In genomic region chr16:21222495-21223337, GRCh38 we compare ENCODE assay signal across 19 cellular contexts. TPM values are rescaled to one million over a fixed set of nuclear protein-coding genes. Genes with fewer than 3 reads are reported as not detected.
DNase-seq lines count a peak whose midpoint lies in the region; ATAC-seq and TF ChIP-seq lines count a peak whose summit lies in the region.
"Had no signal": no experiment of that assay in that cellular context is flagged by ENCODE, and none has a peak within 500 bp of the region (broad histone marks: within the 10 kb centered on the region; RNA-seq: fewer than 3 reads in every experiment).

No MANE protein-coding gene starts in this region.

- H3K79me2 ChIP-seq in neural progenitor cell (ENCODE audit: low read depth) = no peaks in the 10 kb centered on the region

- H3K36me3 Mint-ChIP-seq in Caco-2 (ENCODE audit: insufficient read depth, unreplicated experiment) (no peaks in the 10 kb centered on the region), neural progenitor cell (no peaks in the 10 kb centered on the region)
- H3K36me3 Mint-ChIP-seq: stimulated activated naive B cell treated with anti-CD40 and anti-IgM and Interleukin-4, amounts not matched to agents 10 μg/mL and 1 μg/mL and 100 μg/mL, for 72 hours had no signal

- BruUV-seq in Caco-2 (replicated peaks; lab: Mats Ljungman, UMichigan) = no TSS peak

- peak; percentile 69 to 76 for DNase-seq in Caco-2
- DNase-seq in colonic mucosa = peak; percentile 49
- DNase-seq in neural progenitor cell (ENCODE audit: low spot score) = no peak
- no peak for DNase-seq in NCI-H2196 treated with DMSO at 0.1 percent for 48 hours (lab: John Stamatoyannopoulos, UW; ENCODE audit: unreplicated experiment)
- no peak for DNase-seq in AG08395 (ENCODE audit: low spot score)
- DNase-seq: activated CD4-positive, CD25-positive, alpha-beta regulatory T cell treated with anti-CD3 and anti-CD28 coated beads, Interleukin-2, amount 50 U/mL, for 72 hours; aorta; NCI-H187; SHP77 treated with DMSO at 0.1 percent for 48 hours; stimulated activated naive B cell treated with anti-CD40 and anti-IgM and Interleukin-4, amounts not matched to agents 10 μg/mL and 1 μg/mL and 100 μg/mL, for 72 hours had no signal

- ATAC-seq in HG02763 (IDR thresholded peaks at IDR 0.05; ENCODE audit: unreplicated experiment) (no peak), HG02973 (IDR thresholded peaks at IDR 0.05; ENCODE audit: unreplicated experiment) (no peak)
- ATAC-seq: stimulated activated naive B cell treated with anti-CD40 and anti-IgM and Interleukin-4, amounts not matched to agents 10 μg/mL and 1 μg/mL and 100 μg/mL, for 72 hours had no signal

- POLR2A ChIA-PET in Caco-2 (lab: Charles Lee) = no interaction called here

- H3K27me3 ChIP-seq in Caco-2 (replicated peaks; ENCODE audit: control insufficient read depth, insufficient read depth, low read length) (no peaks in the 10 kb centered on the region), HUES6 (ENCODE audit: control insufficient read depth, insufficient read depth, low read length) (no peaks in the 10 kb centered on the region; the same call in 1 of the 2 replicates), colonic mucosa (no peaks in the 10 kb centered on the region), neural progenitor cell (no peaks in the 10 kb centered on the region)

- no peaks in the 10 kb centered on the region for H3K36me3 ChIP-seq in Caco-2 (ENCODE audit: control insufficient read depth, insufficient read depth, low read length)
- H3K36me3 ChIP-seq in HUES6 (ENCODE audit: control insufficient read depth, insufficient read depth, low read length) = no peaks in the 10 kb centered on the region
- no peaks in the 10 kb centered on the region for H3K36me3 ChIP-seq in colonic mucosa
- no peaks in the 10 kb centered on the region for H3K36me3 ChIP-seq in neural progenitor cell

- no peaks in the 10 kb centered on the region for H4K20me1 ChIP-seq in neural progenitor cell (ENCODE audit: low read depth)

- H3K4me1 Mint-ChIP-seq in Caco-2 (ENCODE audit: low read depth, unreplicated experiment) = peaks cover 21% of the 10 kb centered on the region
- H3K4me1 Mint-ChIP-seq in neural progenitor cell = peaks cover 15% of the 10 kb centered on the region

- H2AFZ ChIP-seq in neural progenitor cell (replicated peaks) = no peak overlapping the region

- H3K9me3 Mint-ChIP-seq in Caco-2 (ENCODE audit: unreplicated experiment) = no peaks in the 10 kb centered on the region
- peaks cover 2% of the 10 kb centered on the region for H3K9me3 Mint-ChIP-seq in neural progenitor cell
- H3K9me3 Mint-ChIP-seq: stimulated activated naive B cell treated with anti-CD40 and anti-IgM and Interleukin-4, amounts not matched to agents 10 μg/mL and 1 μg/mL and 100 μg/mL, for 72 hours had no signal

- H3K4me1 ChIP-seq in Caco-2 (peaks cover 26% of the 10 kb centered on the region), HUES6 (ENCODE audit: control insufficient read depth, insufficient read depth, low read length) (peaks cover 32% of the 10 kb centered on the region), colonic mucosa (no peaks in the 10 kb centered on the region), neural progenitor cell (peaks cover 10% of the 10 kb centered on the region)

- H3K9ac ChIP-seq in HUES6 (ENCODE audit: low read length) = no peak overlapping the region
- peak overlapping the region in 1 of 2 donors; percentile 28 for H3K9ac ChIP-seq in colonic mucosa (ENCODE audit: low read depth in 2 of 2, low read length in 2 of 2)
- H3K9ac ChIP-seq in neural progenitor cell = no peak overlapping the region

- H3K27ac Mint-ChIP-seq in Caco-2 (ENCODE audit: unreplicated experiment) (peak overlapping the region; percentile 78), neural progenitor cell (no peak overlapping the region)
- H3K27ac Mint-ChIP-seq: stimulated activated naive B cell treated with anti-CD40 and anti-IgM and Interleukin-4, amounts not matched to agents 10 μg/mL and 1 μg/mL and 100 μg/mL, for 72 hours had no signal

- H3K4me3 Mint-ChIP-seq in Caco-2 (ENCODE audit: unreplicated experiment) (peak overlapping the region; percentile 43), neural progenitor cell (no peak overlapping the region)
- H3K4me3 Mint-ChIP-seq: stimulated activated naive B cell treated with anti-CD40 and anti-IgM and Interleukin-4, amounts not matched to agents 10 μg/mL and 1 μg/mL and 100 μg/mL, for 72 hours had no signal

- H3K4me3 ChIP-seq in Caco-2 (ENCODE audit: low read depth, low read length) (no peak overlapping the region), HUES6 (ENCODE audit: low read depth, low read length) (peak overlapping the region; percentile 27; the same call in 1 of the 2 replicates), colonic mucosa (no peak overlapping the region), neural progenitor cell (no peak overlapping the region)
- H3K4me3 ChIP-seq: smooth muscle cell had no signal

- CTCF ChIA-PET in Caco-2 (lab: Charles Lee) = no interaction called here

- H3K9me3 ChIP-seq in Caco-2 (no peaks in the 10 kb centered on the region), HUES6 (ENCODE audit: control insufficient read depth, insufficient read depth, low read depth, low read length) (peaks cover 3% of the 10 kb centered on the region; the same call in 1 of the 2 replicates), colonic mucosa (no peaks in the 10 kb centered on the region), neural progenitor cell (ENCODE audit: low read depth) (no peaks in the 10 kb centered on the region)

- peak overlapping the region; percentile 24 for H3K4me2 ChIP-seq in neural progenitor cell
- H3K4me2 ChIP-seq: smooth muscle cell had no signal

- no peak for TF ChIP-seq CTCF in Caco-2 (IDR thresholded peaks at IDR 0.05; ENCODE audit: insufficient read depth in 1 of 2, low read depth in 1 of 2, low read length in 1 of 2, severe bottlenecking in 1 of 2, unreplicated experiment in 1 of 2)
- TF ChIP-seq CTCF in colonic mucosa (IDR thresholded peaks at IDR 0.05) = no peak
- TF ChIP-seq CTCF in neural progenitor cell (IDR thresholded peaks at IDR 0.05) = no peak

- intact Hi-C loops in Caco-2 (cut with micrococcal nuclease; ENCODE audit: unreplicated experiment) (no loop called here), colonic mucosa (cut with DNase I) (no loop called here)

- H3F3A ChIP-seq in neural progenitor cell (ENCODE audit: low read depth) = peaks cover 8% of the 10 kb centered on the region

- H3K27ac ChIP-seq in HUES6 (ENCODE audit: low read depth, low read length) (no peak overlapping the region; the same call in 1 of the 2 replicates), colonic mucosa (peak overlapping the region; percentile 69), neural progenitor cell (no peak overlapping the region)

- H3K27me3 Mint-ChIP-seq in Caco-2 (ENCODE audit: insufficient read depth, unreplicated experiment) (no peaks in the 10 kb centered on the region), neural progenitor cell (ENCODE audit: insufficient read depth, low read depth) (peaks cover 2% of the 10 kb centered on the region)

RNA-seq across cellular contexts. Expression of gene ANKS4B, which starts 10.8 kb away (rescaled TPM):
- total RNA-seq in Caco-2 (2022) (3.5 and 4.8 TPM in 2 replicates), colonic mucosa (10 to 100 TPM; 41.3 to 62.9 TPM), neural progenitor cell (ENCODE audit: low replicate concordance) (0.22 TPM in 1 of 2 replicates, not detected in the other)
- total RNA-seq: aorta; chondrocyte; mononuclear cell; omental fat pad; smooth muscle cell; T-helper 2 cell treated with Interferon-gamma antibody and Interleukin-4, amounts not matched to agents 100 ng/mL and 5 ng/mL, for 36 hours had no signal

RNA-seq across cellular contexts. Expression of gene ZP2, which starts 11.3 kb away (rescaled TPM):
- total RNA-seq in Caco-2 (2022) = not detected in 2 replicates
- under 1 TPM; 0.25 to 0.27 TPM for total RNA-seq in colonic mucosa
- total RNA-seq in neural progenitor cell (ENCODE audit: low replicate concordance) = not detected in 2 replicates
- total RNA-seq: aorta; chondrocyte; HT-29; mononuclear cell; omental fat pad; smooth muscle cell; T-helper 2 cell treated with Interferon-gamma antibody and Interleukin-4, amounts not matched to agents 100 ng/mL and 5 ng/mL, for 36 hours had no signal

RNA-seq across cellular contexts. Expression of gene CRYM, which starts 55.4 kb away (rescaled TPM):
- total RNA-seq in Caco-2 (2022) = 0.39 TPM in 1 of 2 replicates, not detected in the other
- 10 to 100 TPM; 10.4 to 14.0 TPM for total RNA-seq in colonic mucosa
- total RNA-seq in neural progenitor cell (ENCODE audit: low replicate concordance) = 0.36 and 1.3 TPM in 2 replicates
- total RNA-seq: chondrocyte; smooth muscle cell; T-helper 2 cell treated with Interferon-gamma antibody and Interleukin-4, amounts not matched to agents 100 ng/mL and 5 ng/mL, for 36 hours had no signal

Comparison
In these comparisons a context has a peak if more than half of its experiments do, and no peak if none do; other contexts are left out.
1. DNase-seq: peak in Caco-2 (2 of 2) and colonic mucosa (single experiment); none in neural progenitor cell (single experiment), NCI-H2196 treated with DMSO at 0.1 percent for 48 hours (single experiment) and AG08395 (single experiment).